ENCODE assay signal across 10 cellular contexts in genomic region chr3:141294300-141294699, GRCh38.
DNase-seq lines count a peak whose midpoint lies in the region; ATAC-seq and TF ChIP-seq lines count a peak whose summit lies in the region.
"Had no signal": no experiment of that assay in that cellular context is flagged by ENCODE, and none has a peak within 500 bp of the region (broad histone marks: within the 10 kb centered on the region; RNA-seq: fewer than 3 reads in every experiment).

No MANE protein-coding gene starts in this region.

- peaks cover 32% of the 10 kb centered on the region for H3K36me3 Mint-ChIP-seq in activated T-cell treated with anti-CD3 and anti-CD28 coated beads, Interleukin-2, amount 50 U/mL, for 24 hours (ENCODE audit: low read depth)
- peaks cover 13% of the 10 kb centered on the region for H3K36me3 Mint-ChIP-seq in activated naive CD8-positive, alpha-beta T cell

- H3K27me3 ChIP-seq in right lobe of liver, result no peaks in the 10 kb centered on the region
- no peaks in the 10 kb centered on the region for H3K27me3 ChIP-seq in subcutaneous abdominal adipose tissue (ENCODE audit: control insufficient read depth in 5 of 5, insufficient read depth in 4 of 5, low read length in 5 of 5)

- no peaks in the 10 kb centered on the region for H3K27me3 Mint-ChIP-seq in activated T-cell treated with anti-CD3 and anti-CD28 coated beads, Interleukin-2, amount 50 U/mL, for 24 hours
- H3K27me3 Mint-ChIP-seq in activated naive CD8-positive, alpha-beta T cell, result no peaks in the 10 kb centered on the region
- H3K27me3 Mint-ChIP-seq: brain had no signal

- CTCF ChIA-PET in GM10248 (lab: Yijun Ruan, JAX), result interaction anchor here (0.9 to 3.7 kb wide), 6 partner anchors 10 to 161 kb away, joined by 3 to 18 read pairs (median 6); partner anchors contain the start of gene PXYLP1

- intact Hi-C loops in right lobe of liver (cut with DNase I), result no loop called here

- POLR2A ChIA-PET in GM10248 (lab: Yijun Ruan, JAX), result no interaction called here

- no peak for DNase-seq in activated T-cell treated with anti-CD3 and anti-CD28 coated beads, Interleukin-2, amount 50 U/mL, for 24 hours
- DNase-seq in activated T-cell treated with anti-CD3 and anti-CD28 coated beads for 4 hours (no peak), right lobe of liver (no peak), GM10248 (ENCODE audit: extremely low spot score) (no peak)
- DNase-seq: NCI-H1694 treated with DMSO at 0.1 percent for 48 hours had no signal

- H3K4me3 ChIP-seq in right lobe of liver (peak overlapping the region; percentile 19 to 48 (median 34)), subcutaneous abdominal adipose tissue (ENCODE audit: low read depth in 1 of 5, low read length in 5 of 5) (peak overlapping the region; percentile 40 to 53 (median 52))

- H3K4me1 Mint-ChIP-seq in activated T-cell treated with anti-CD3 and anti-CD28 coated beads, Interleukin-2, amount 50 U/mL, for 24 hours (ENCODE audit: low read depth), result peaks cover 28% of the 10 kb centered on the region
- H3K4me1 Mint-ChIP-seq in activated naive CD8-positive, alpha-beta T cell (ENCODE audit: low read depth), result peaks cover 25% of the 10 kb centered on the region

- TF ChIP-seq CTCF in right lobe of liver (IDR thresholded peaks at IDR 0.05) (no peak), GM10248 (IDR thresholded peaks at IDR 0.05; ENCODE audit: control extremely low read depth, extremely low read depth, low read depth, missing control alignments) (no peak)

- H3K9me3 Mint-ChIP-seq in activated T-cell treated with anti-CD3 and anti-CD28 coated beads, Interleukin-2, amount 50 U/mL, for 24 hours, result no peaks in the 10 kb centered on the region
- H3K9me3 Mint-ChIP-seq in activated naive CD8-positive, alpha-beta T cell (ENCODE audit: low read depth), result no peaks in the 10 kb centered on the region

- no peaks in the 10 kb centered on the region for H3K36me3 ChIP-seq in right lobe of liver
- peaks cover 0 to 9% (median 2%) of the 10 kb centered on the region in 5 donors for H3K36me3 ChIP-seq in subcutaneous abdominal adipose tissue (ENCODE audit: control insufficient read depth in 5 of 5, insufficient read depth in 5 of 5, low read length in 5 of 5)

- H3K4me3 Mint-ChIP-seq in activated T-cell treated with anti-CD3 and anti-CD28 coated beads, Interleukin-2, amount 50 U/mL, for 24 hours, result peak overlapping the region; percentile 65
- H3K4me3 Mint-ChIP-seq in activated naive CD8-positive, alpha-beta T cell, result peak overlapping the region; percentile 80

- peak overlapping the region; percentile 86 for H3K27ac Mint-ChIP-seq in activated T-cell treated with anti-CD3 and anti-CD28 coated beads, Interleukin-2, amount 50 U/mL, for 24 hours
- peak overlapping the region; percentile 89 for H3K27ac Mint-ChIP-seq in activated naive CD8-positive, alpha-beta T cell

- H3K9me3 ChIP-seq in right lobe of liver (no peaks in the 10 kb centered on the region), subcutaneous abdominal adipose tissue (ENCODE audit: control insufficient read depth in 5 of 5, low read length in 5 of 5) (no peaks in the 10 kb centered on the region)

- no peak for TF ChIP-seq POLR2A in right lobe of liver (IDR thresholded peaks at IDR 0.05)

- peaks cover 0 to 18% (median 2%) of the 10 kb centered on the region in 4 donors for H3K4me1 ChIP-seq in right lobe of liver
- H3K4me1 ChIP-seq in subcutaneous abdominal adipose tissue (ENCODE audit: control insufficient read depth in 5 of 5, insufficient read depth in 5 of 5, low read length in 5 of 5), result peaks cover 0 to 16% (median 10%) of the 10 kb centered on the region in 5 donors

- H3K27ac ChIP-seq in right lobe of liver (peak overlapping the region; percentile 45 to 67 (median 57)), subcutaneous abdominal adipose tissue (ENCODE audit: low read depth, low read length) (peak overlapping the region; percentile 19)

- ATAC-seq in right lobe of liver (peak; percentile 41 to 65 (median 58)), HG03469 (IDR thresholded peaks at IDR 0.05; ENCODE audit: unreplicated experiment) (no peak), HG02642 (IDR thresholded peaks at IDR 0.05; ENCODE audit: poor library complexity, unreplicated experiment) (no peak)

- peak overlapping the region in 4 of 5 donors; percentile 35 to 76 (median 66) for H3K9ac ChIP-seq in subcutaneous abdominal adipose tissue (ENCODE audit: low read length in 5 of 5)

- 4% methylated on average over 3 of the region's 3 CpGs for WGBS in right lobe of liver (ENCODE audit: insufficient coverage, low coverage, low lambda C conversion rate, missing lambda C conversion rate)

Comparison
In these comparisons a context has a peak if more than half of its experiments do, and no peak if none do; other contexts are left out.
1. ATAC-seq: peak in right lobe of liver (4 of 4); none in HG03469 (single experiment) and HG02642 (single experiment).